Comparison of ENCODE assay signal across 31 cellular contexts in the genomic region with DNA sequence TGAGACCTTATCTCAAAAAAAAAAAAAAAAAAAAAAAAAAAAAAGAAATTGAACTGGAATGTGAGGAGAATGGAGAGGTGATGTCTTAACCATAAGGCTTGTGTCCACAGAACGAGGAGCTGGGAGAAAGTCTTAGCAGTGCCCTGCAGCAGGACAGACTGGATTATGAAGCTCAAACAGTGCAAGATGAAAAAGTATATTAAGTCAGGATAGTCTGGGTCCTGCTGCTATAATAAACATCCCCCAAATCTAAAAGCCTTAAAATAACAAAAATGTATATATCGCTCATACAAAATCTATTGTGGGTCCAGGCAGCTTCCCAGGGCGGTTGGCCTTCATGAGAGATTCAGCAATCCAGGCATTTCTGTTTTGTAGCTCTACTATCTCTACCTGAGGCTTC.
DNase-seq lines count a peak whose midpoint lies in the region; ATAC-seq, FAIRE-seq and TF ChIP-seq lines count a peak whose summit lies in the region.
"Had no signal": no experiment of that assay in that cellular context is flagged by ENCODE, and none has a peak within 500 bp of the region (broad histone marks: within the 10 kb centered on the region; RNA-seq: fewer than 3 reads in every experiment).

No MANE protein-coding gene starts in this region.

- POLR2A ChIA-PET in HepG2 (lab: Yijun Ruan, JAX) (no interaction called here), K562 (lab: Yijun Ruan, JAX) (interaction anchor here (0.9 kb wide), 1 partner anchor 8 kb away, joined by 5 read pairs; no protein-coding TSS in a partner anchor)

- TF ChIP-seq EP300 in HepG2 (IDR thresholded peaks at IDR 0.05; ENCODE audit: low read depth in 2 of 2, low read length in 2 of 2) = no peak
- TF ChIP-seq EP300 in HepG2 (CRISPR knock-in tag; IDR thresholded peaks at IDR 0.05; ENCODE audit: borderline replicate concordance) = no peak
- no peak for TF ChIP-seq EP300 in K562 (IDR thresholded peaks at IDR 0.05; ENCODE audit: low read length)

- intact Hi-C loops in HepG2 (cut with micrococcal nuclease; ENCODE audit: unreplicated experiment) (no loop called here), right lobe of liver (cut with DNase I) (no loop called here), K562 (cut with micrococcal nuclease) (no loop called here)

- TF ChIP-seq RAD21 in HepG2 (CRISPR knock-in tag; IDR thresholded peaks at IDR 0.05) (no peak), K562 (CRISPR knock-in tag; conservative IDR thresholded peaks at IDR 0.05 in 1 of 2, IDR thresholded peaks at IDR 0.05 in 1 of 2) (no peak)

- H3K79me2 ChIP-seq in HepG2 (ENCODE audit: insufficient read depth, low read length) = no peaks in the 10 kb centered on the region
- no peaks in the 10 kb centered on the region for H3K79me2 ChIP-seq in K562 (ENCODE audit: control insufficient read depth, insufficient read depth, low read length)

- H3K9ac ChIP-seq in HepG2 (ENCODE audit: insufficient read depth, low read depth, low read length) (no peak overlapping the region), K562 (ENCODE audit: insufficient read depth in 1 of 2, low read depth in 2 of 2, low read length in 2 of 2) (no peak overlapping the region)
- H3K9ac ChIP-seq: BLaER1; BLaER1 treated with 17β-estradiol and CSF1 and Interleukin-3, amounts not matched to agents 10 nM and 100 nM had no signal

- H3K36me3 ChIP-seq in HepG2 (replicated peaks in 1 of 2; ENCODE audit: control insufficient read depth in 1 of 2, insufficient read depth in 2 of 2, low read length in 2 of 2) (no peaks in the 10 kb centered on the region), right lobe of liver (no peaks in the 10 kb centered on the region), K562 (ENCODE audit: control insufficient read depth, insufficient read depth, low read length) (no peaks in the 10 kb centered on the region)
- H3K36me3 ChIP-seq: BE2C; BLaER1; BLaER1 treated with 17β-estradiol and CSF1 and Interleukin-3, amounts not matched to agents 10 nM and 100 nM had no signal

- H3K4me3 ChIP-seq in HepG2 (replicated peaks in 1 of 3; ENCODE audit: insufficient read depth in 1 of 3, low read depth in 2 of 3, low read length in 3 of 3) (no peak overlapping the region), right lobe of liver (no peak overlapping the region), K562 (no peak overlapping the region)
- H3K4me3 ChIP-seq: A549; BLaER1; BLaER1 treated with 17β-estradiol and CSF1 and Interleukin-3, amounts not matched to agents 10 nM and 100 nM had no signal

- in situ Hi-C loops in HepG2 (cut with HindIII; ENCODE audit: extremely low pct_ligation_motif_present, low pct_unique_long_range_greater_than_20kb) = no loop called here
- in situ Hi-C loops in K562 (cut with MboI) = no loop called here

- H3K4me2 ChIP-seq in HepG2 (ENCODE audit: low read depth, low read length) (no peak overlapping the region), K562 (ENCODE audit: insufficient read depth, low read length) (no peak overlapping the region)
- H3K4me2 ChIP-seq: A549; BLaER1; BLaER1 treated with 17β-estradiol and CSF1 and Interleukin-3, amounts not matched to agents 10 nM and 100 nM had no signal

- peaks cover 16% of the 10 kb centered on the region for H3K4me1 ChIP-seq in HepG2 (ENCODE audit: insufficient read depth, low read length)
- H3K4me1 ChIP-seq in right lobe of liver = no peaks in the 10 kb centered on the region
- H3K4me1 ChIP-seq in K562 (replicated peaks in 1 of 2; ENCODE audit: control insufficient read depth in 2 of 2, insufficient read depth in 2 of 2, low read length in 2 of 2) = no peaks in the 10 kb centered on the region
- H3K4me1 ChIP-seq: A549, BE2C, BLaER1 had no signal

- ATAC-seq in HepG2 (no peak), right lobe of liver (no peak), K562 (no peak)
- ATAC-seq: A549; CD8-positive, alpha-beta T cell had no signal

- no peaks in the 10 kb centered on the region for H3K9me1 ChIP-seq in K562 (ENCODE audit: control insufficient read depth, insufficient read depth, low read length)

- no peak overlapping the region for H3K27ac ChIP-seq in HepG2 (ENCODE audit: extremely low read length, insufficient read depth, low read length)
- no peak overlapping the region for H3K27ac ChIP-seq in right lobe of liver
- H3K27ac ChIP-seq in K562 (ENCODE audit: extremely low read depth, low read depth, low read length) = no peak overlapping the region
- H3K27ac ChIP-seq: 22Rv1; A549; BLaER1; BLaER1 treated with 17β-estradiol and CSF1 and Interleukin-3, amounts not matched to agents 10 nM and 100 nM; C4-2B had no signal

- CTCF ChIA-PET in HepG2 (lab: Yijun Ruan, JAX; ENCODE audit: low intra/inter-chr PET ratio, low total read pairs) = no interaction called here
- CTCF ChIA-PET in K562 (lab: Yijun Ruan, JAX; ENCODE audit: low intra/inter-chr PET ratio) = no interaction called here

- no peak for FAIRE-seq in HepG2 (lab: Jason Lieb, UNC)
- no peak for FAIRE-seq in K562 (lab: Jason Lieb, UNC)
- FAIRE-seq: A204.1, A549, D721Med had no signal

- WGBS in HepG2 (ENCODE audit: low lambda C conversion rate) = 44% methylated on average over 3 of the region's 3 CpGs
- 52% methylated on average over 3 of the region's 3 CpGs for WGBS in right lobe of liver (ENCODE audit: insufficient coverage, low coverage, low lambda C conversion rate, missing lambda C conversion rate)
- 0% methylated on average over 3 of the region's 3 CpGs for WGBS in K562 (ENCODE audit: insufficient coverage, low coverage, missing lambda C conversion rate)

- H4K20me1 ChIP-seq in HepG2 (ENCODE audit: insufficient read depth, low read length) (no peaks in the 10 kb centered on the region), K562 (replicated peaks; ENCODE audit: control insufficient read depth, insufficient read depth, low read length) (0 out of 2 replicates have a peak, but pooled peaks cover 5% of the 10 kb centered on the region)
- H4K20me1 ChIP-seq: BLaER1; BLaER1 treated with 17β-estradiol and CSF1 and Interleukin-3, amounts not matched to agents 10 nM and 100 nM had no signal

- BruUV-seq in HepG2 (replicated peaks; lab: Mats Ljungman, UMichigan) (no TSS peak), K562 (replicated peaks; lab: Mats Ljungman, UMichigan) (no TSS peak)

- DNase-seq in HepG2 (ENCODE audit: low spot score) (no peak), right lobe of liver (no peak), K562 (ENCODE audit: extremely low read depth in 1 of 4, low spot score in 3 of 4) (no peak), NCI-H146 treated with DMSO at 0.1 percent for 48 hours (lab: John Stamatoyannopoulos, UW; ENCODE audit: unreplicated experiment) (no peak)
- DNase-seq: 8988T; ACHN; AML-193; BE2C; C1 segment of cervical spinal cord; Caco-2; Calu3; CD4-positive, alpha-beta memory T cell; CD4-positive, alpha-beta T cell; CD4-positive, CD25-positive, alpha-beta regulatory T cell; CD8-positive, alpha-beta memory T cell; CD8-positive, alpha-beta T cell; COR-L47; DMS 273 treated with DMSO at 0.1 percent for 48 hours; DMS153; DMS53; DMS79; DMS79 treated with DMSO at 0.1 percent for 48 hours; DND-41; EL had no signal

- TF ChIP-seq CTCF in HepG2 (CRISPR knock-in tag; IDR thresholded peaks at IDR 0.05) = no peak
- TF ChIP-seq CTCF in right lobe of liver (IDR thresholded peaks at IDR 0.05) = no peak
- TF ChIP-seq CTCF in K562 (IDR thresholded peaks at IDR 0.05 in 2 of 3, conservative IDR thresholded peaks at IDR 0.05 in 1 of 3; ENCODE audit: insufficient read depth in 2 of 3, low read depth in 1 of 3, low read length in 3 of 3) = no peak

- H3K9me3 ChIP-seq in HepG2 (ENCODE audit: low read length) = no peaks in the 10 kb centered on the region
- no peaks in the 10 kb centered on the region for H3K9me3 ChIP-seq in right lobe of liver
- no peaks in the 10 kb centered on the region; the same call in 1 of the 2 replicates for H3K9me3 ChIP-seq in K562 (replicated peaks; ENCODE audit: control insufficient read depth, insufficient read depth, low read depth, low read length)
- H3K9me3 ChIP-seq: A549; BE2C; BLaER1; BLaER1 treated with 17β-estradiol and CSF1 and Interleukin-3, amounts not matched to agents 10 nM and 100 nM; Caco-2 had no signal

- H3K27me3 ChIP-seq in HepG2 (ENCODE audit: control insufficient read depth in 1 of 2, insufficient read depth in 2 of 2, low read length in 2 of 2) (peaks cover 2 to 20% of the 10 kb centered on the region in 2 experiments; a peak in 3 of 5 replicates), right lobe of liver (no peaks in the 10 kb centered on the region), K562 (ENCODE audit: control insufficient read depth in 2 of 2, insufficient read depth in 2 of 2, low read length in 2 of 2) (peaks cover 22 to 50% of the 10 kb centered on the region in 2 experiments)
- H3K27me3 ChIP-seq: BE2C; BLaER1; BLaER1 treated with 17β-estradiol and CSF1 and Interleukin-3, amounts not matched to agents 10 nM and 100 nM had no signal

- no peak for TF ChIP-seq POLR2A in HepG2 (IDR thresholded peaks at IDR 0.05; ENCODE audit: insufficient read depth in 1 of 2, low read depth in 2 of 2, low read length in 2 of 2)
- TF ChIP-seq POLR2A in right lobe of liver (IDR thresholded peaks at IDR 0.05) = no peak
- TF ChIP-seq POLR2A in K562 (conservative IDR thresholded peaks at IDR 0.05) = no peak

- no peak overlapping the region for H2AFZ ChIP-seq in HepG2 (ENCODE audit: low read length)
- H2AFZ ChIP-seq in K562 (ENCODE audit: low read depth, low read length) = no peak overlapping the region

TF ChIP-seq in HepG2, 621 proteins besides CTCF, POLR2A, EP300 and RAD21:
- TF ChIP-seq ZNF12 (CRISPR knock-in tag; IDR thresholded peaks at IDR 0.05) = peak; percentile 82; the same call in 1 of the 2 replicates
- TF ChIP-seq, protein P1, sequence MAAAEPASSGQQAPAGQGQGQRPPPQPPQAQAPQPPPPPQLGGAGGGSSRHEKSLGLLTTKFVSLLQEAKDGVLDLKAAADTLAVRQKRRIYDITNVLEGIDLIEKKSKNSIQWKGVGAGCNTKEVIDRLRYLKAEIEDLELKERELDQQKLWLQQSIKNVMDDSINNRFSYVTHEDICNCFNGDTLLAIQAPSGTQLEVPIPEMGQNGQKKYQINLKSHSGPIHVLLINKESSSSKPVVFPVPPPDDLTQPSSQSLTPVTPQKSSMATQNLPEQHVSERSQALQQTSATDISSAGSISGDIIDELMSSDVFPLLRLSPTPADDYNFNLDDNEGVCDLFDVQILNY (CRISPR knock-in tag; conservative IDR thresholded peaks at IDR 0.05) = no peak

TF ChIP-seq in K562, 482 proteins besides CTCF, POLR2A, EP300 and RAD21:
- TF ChIP-seq ZNF12 (CRISPR knock-in tag; IDR thresholded peaks at IDR 0.05) (peak; percentile 93), TFAM (CRISPR knock-in tag; conservative IDR thresholded peaks at IDR 0.05) (no peak)
